In the genomic region with DNA sequence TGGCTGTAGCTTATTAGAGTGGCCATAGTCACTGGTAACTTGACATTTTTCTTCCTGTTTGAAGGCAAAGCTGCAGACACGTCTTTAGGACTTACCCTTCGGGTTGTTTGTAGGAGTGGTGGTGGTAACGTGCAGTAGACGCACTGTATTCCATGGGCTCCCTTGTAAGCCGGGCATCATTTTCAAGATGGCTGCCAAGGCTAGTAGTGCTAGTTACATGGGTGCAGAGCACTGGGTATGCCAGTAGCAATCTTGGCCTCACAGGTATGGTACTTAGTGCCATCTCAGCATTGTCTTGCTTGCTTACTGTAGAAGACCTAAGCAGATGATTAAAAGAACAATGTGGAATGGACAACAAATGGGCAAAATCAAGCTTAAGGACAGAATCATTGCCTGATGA, we compare ENCODE assay signal across 1 cellular context.
TF ChIP-seq lines count a peak whose summit lies in the region.

No MANE protein-coding gene starts in this region.

TF ChIP-seq in HEK293, 187 proteins besides CTCF, POLR2A, EP300 and RAD21 (continued from another document):
- TF ChIP-seq ZNF169 (tag by site-specific recombination; IDR thresholded peaks at IDR 0.05): no peak
- TF ChIP-seq YY1 (tag by site-specific recombination; IDR thresholded peaks at IDR 0.05): peak; percentile 43; the same call in 1 of the 2 replicates
